ENCODE assay signal across 18 cellular contexts in the genomic region with DNA sequence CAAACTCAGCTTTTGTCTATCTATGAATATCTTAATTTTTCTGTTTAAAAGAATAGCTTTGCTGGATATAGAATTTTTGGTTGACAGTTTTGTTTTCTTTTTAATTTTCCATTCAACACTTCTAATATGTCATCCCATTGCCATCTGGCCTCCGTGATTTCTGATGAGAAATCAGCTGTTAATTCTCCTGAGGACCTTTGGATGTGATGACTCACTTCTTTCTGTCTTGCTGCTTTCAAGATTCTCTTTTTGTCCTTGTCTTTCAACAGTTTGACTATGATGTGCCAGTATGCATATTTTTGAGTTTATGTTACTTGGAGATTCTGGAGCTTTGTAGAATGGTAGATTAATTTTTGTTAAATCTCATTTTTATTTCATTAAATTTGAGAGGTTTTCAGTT.
"Had no signal": no experiment of that assay in that cellular context is flagged by ENCODE, and none has a peak within 500 bp of the region (broad histone marks: within the 10 kb centered on the region; RNA-seq: fewer than 3 reads in every experiment).

No MANE protein-coding gene starts in this region.

- H3K4me3 ChIP-seq: esophagus squamous epithelium, heart left ventricle, skin epidermis, stomach, thoracic aorta, transverse colon had no signal

- H3K4me1 ChIP-seq: esophagus squamous epithelium, heart left ventricle, stomach, transverse colon had no signal

- H3K27me3 ChIP-seq: esophagus squamous epithelium, heart left ventricle, neutrophil, stomach, transverse colon had no signal

- H3K36me3 ChIP-seq: esophagus squamous epithelium, heart left ventricle, thoracic aorta, transverse colon had no signal

- H3K27ac ChIP-seq: esophagus squamous epithelium, heart left ventricle, neutrophil, skin epidermis, stomach, thoracic aorta, transverse colon had no signal

- ATAC-seq: effector memory CD8-positive, alpha-beta T cell; heart left ventricle; left lobe of liver; naive thymus-derived CD8-positive, alpha-beta T cell; sciatic nerve had no signal

- FAIRE-seq: frontal cortex, islet of Langerhans had no signal

- DNase-seq: effector memory CD8-positive, alpha-beta T cell; esophagus squamous epithelium; heart left ventricle; hippocampal formation; mammary epithelial cell; naive thymus-derived CD8-positive, alpha-beta T cell; posterior cingulate gyrus; stimulated activated naive CD4-positive, alpha-beta T cell; stomach; substantia nigra; transverse colon had no signal
